In the genomic region with DNA sequence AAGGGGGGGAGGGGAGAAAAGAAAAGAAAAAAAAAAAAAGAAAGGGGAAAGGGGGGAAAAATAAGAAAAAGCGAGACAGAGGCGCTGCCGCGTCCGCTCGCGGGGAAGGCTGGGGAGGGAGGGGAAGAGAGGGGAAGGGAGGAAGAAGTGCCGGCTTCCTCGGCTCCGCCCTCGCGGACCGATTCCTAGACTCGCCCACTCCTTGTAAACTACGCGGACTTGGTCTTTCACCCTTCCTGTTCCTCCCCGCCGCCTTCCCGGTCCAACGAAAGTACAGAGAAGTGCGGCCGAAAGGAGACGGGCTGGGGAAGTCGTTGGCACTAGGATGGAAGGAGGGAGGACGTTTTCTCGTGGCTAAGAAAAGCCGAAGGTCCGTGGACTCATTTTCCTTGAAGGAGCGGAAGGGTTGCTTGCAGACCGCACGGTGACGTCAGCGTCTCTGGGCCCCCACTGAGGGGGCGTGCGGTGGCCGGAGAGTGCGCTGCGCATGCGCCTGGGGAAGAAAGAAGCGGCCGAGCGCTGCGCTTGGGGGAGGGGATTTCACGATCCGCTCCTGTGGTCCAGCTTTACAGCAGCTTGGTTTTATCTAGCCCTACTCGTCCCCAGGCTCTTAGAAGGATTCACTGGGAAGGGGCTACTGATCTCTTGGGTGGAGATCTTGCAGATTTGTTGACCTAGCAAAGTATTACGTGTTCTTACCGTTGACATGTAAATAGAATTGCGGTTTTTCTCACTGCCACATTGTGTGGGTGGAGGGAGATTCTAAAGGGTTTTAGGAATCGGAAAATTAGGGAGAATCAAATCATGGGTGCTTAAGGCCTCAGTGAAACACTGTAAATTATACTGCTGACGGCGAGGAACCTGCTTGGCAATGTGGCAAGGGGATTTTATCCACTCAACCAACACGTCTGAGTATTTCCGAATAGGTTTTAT, we compare ENCODE assay signal across 1 cellular context.
TF ChIP-seq lines count a peak whose summit lies in the region.

A gene with protein sequence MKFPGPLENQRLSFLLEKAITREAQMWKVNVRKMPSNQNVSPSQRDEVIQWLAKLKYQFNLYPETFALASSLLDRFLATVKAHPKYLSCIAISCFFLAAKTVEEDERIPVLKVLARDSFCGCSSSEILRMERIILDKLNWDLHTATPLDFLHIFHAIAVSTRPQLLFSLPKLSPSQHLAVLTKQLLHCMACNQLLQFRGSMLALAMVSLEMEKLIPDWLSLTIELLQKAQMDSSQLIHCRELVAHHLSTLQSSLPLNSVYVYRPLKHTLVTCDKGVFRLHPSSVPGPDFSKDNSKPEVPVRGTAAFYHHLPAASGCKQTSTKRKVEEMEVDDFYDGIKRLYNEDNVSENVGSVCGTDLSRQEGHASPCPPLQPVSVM (minus strand): TSS at position 121 of the 933 bp plus-strand sequence. CDS start 9,627 bp downstream, outside the sequence.

TF ChIP-seq in HepG2, 621 proteins besides CTCF, POLR2A, EP300 and RAD21 (continued from another document and continues in another):
- TF ChIP-seq, protein P1, sequence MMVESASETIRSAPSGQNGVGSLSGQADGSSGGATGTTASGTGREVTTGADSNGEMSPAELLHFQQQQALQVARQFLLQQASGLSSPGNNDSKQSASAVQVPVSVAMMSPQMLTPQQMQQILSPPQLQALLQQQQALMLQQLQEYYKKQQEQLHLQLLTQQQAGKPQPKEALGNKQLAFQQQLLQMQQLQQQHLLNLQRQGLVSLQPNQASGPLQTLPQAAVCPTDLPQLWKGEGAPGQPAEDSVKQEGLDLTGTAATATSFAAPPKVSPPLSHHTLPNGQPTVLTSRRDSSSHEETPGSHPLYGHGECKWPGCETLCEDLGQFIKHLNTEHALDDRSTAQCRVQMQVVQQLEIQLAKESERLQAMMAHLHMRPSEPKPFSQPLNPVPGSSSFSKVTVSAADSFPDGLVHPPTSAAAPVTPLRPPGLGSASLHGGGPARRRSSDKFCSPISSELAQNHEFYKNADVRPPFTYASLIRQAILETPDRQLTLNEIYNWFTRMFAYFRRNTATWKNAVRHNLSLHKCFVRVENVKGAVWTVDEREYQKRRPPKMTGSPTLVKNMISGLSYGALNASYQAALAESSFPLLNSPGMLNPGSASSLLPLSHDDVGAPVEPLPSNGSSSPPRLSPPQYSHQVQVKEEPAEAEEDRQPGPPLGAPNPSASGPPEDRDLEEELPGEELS (CRISPR knock-in tag; IDR thresholded peaks at IDR 0.05), result peak; percentile 83
- TF ChIP-seq, protein P2, sequence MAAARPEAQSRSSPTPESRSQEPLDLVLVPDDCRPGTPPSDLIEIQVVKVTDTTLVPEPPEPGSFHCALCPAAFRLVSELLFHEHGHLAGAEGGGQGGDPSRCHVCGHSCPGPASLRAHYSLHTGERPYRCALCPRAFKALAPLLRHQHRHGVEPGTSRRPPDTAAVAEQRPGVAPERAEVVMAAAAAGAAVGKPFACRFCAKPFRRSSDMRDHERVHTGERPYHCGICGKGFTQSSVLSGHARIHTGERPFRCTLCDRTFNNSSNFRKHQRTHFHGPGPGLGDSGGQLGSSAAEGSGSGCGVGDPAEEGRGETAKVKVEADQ (CRISPR knock-in tag; IDR thresholded peaks at IDR 0.05; ENCODE audit: borderline replicate concordance), result peak; percentile 63; the same call in 1 of the 2 replicates
- TF ChIP-seq ZNF83 (CRISPR knock-in tag; IDR thresholded peaks at IDR 0.05; ENCODE audit: borderline replicate concordance) (no peak; the same call in 1 of the 2 replicates), WIZ (CRISPR knock-in tag; IDR thresholded peaks at IDR 0.05) (no peak), ZNF12 (CRISPR knock-in tag; IDR thresholded peaks at IDR 0.05) (peak; percentile 30; the same call in 1 of the 2 replicates), ZNF841 (CRISPR knock-in tag; IDR thresholded peaks at IDR 0.05; ENCODE audit: borderline replicate concordance) (no peak), CCDC6 (CRISPR knock-in tag; IDR thresholded peaks at IDR 0.05) (peak; percentile 78), ZNF563 (CRISPR knock-in tag; IDR thresholded peaks at IDR 0.05) (peak; percentile 73; the same call in 1 of the 2 replicates), ZNF816 (CRISPR knock-in tag; IDR thresholded peaks at IDR 0.05; ENCODE audit: borderline replicate concordance) (0 out of 2 replicates have a peak, but pooled peaks have one; percentile 56), GATA4 (IDR thresholded peaks at IDR 0.05; ENCODE audit: borderline replicate concordance, low read depth) (no peak; the same call in 1 of the 2 replicates), ZNF570 (CRISPR knock-in tag; IDR thresholded peaks at IDR 0.05; ENCODE audit: borderline replicate concordance) (no peak), REPIN1 (CRISPR knock-in tag; IDR thresholded peaks at IDR 0.05; ENCODE audit: borderline replicate concordance, low read depth) (peak; percentile 95), ZNF34 (CRISPR knock-in tag; IDR thresholded peaks at IDR 0.05; ENCODE audit: borderline replicate concordance) (no peak), ZFX (CRISPR knock-in tag; IDR thresholded peaks at IDR 0.05; ENCODE audit: low read depth) (no peak), TCF7 (IDR thresholded peaks at IDR 0.05; ENCODE audit: low read depth) (no peak), ZNF225 (CRISPR knock-in tag; IDR thresholded peaks at IDR 0.05) (peak; percentile 56; the same call in 1 of the 2 replicates), ZNF891 (CRISPR knock-in tag; IDR thresholded peaks at IDR 0.05) (peak; percentile 86), ZFYVE20 (CRISPR knock-in tag; IDR thresholded peaks at IDR 0.05; ENCODE audit: borderline replicate concordance, low read depth) (no peak), SP4 (CRISPR knock-in tag; IDR thresholded peaks at IDR 0.05) (peak; percentile 99), FOXA1 (IDR thresholded peaks at IDR 0.05) (no peak), FOXA1 (CRISPR knock-in tag; IDR thresholded peaks at IDR 0.05) (peak; percentile 71), ZNF17 (CRISPR knock-in tag; IDR thresholded peaks at IDR 0.05) (no peak), CAMTA2 (CRISPR knock-in tag; IDR thresholded peaks at IDR 0.05; ENCODE audit: borderline replicate concordance) (peak; percentile 89), GABPB1 (CRISPR knock-in tag; IDR thresholded peaks at IDR 0.05) (peak; percentile 85; the same call in 1 of the 2 replicates), YEATS4 (CRISPR knock-in tag; IDR thresholded peaks at IDR 0.05; ENCODE audit: borderline replicate concordance) (peak; percentile 98), NFKBIZ (CRISPR knock-in tag; IDR thresholded peaks at IDR 0.05) (peak; percentile 56), MED1 (CRISPR knock-in tag; IDR thresholded peaks at IDR 0.05) (peak; percentile 74), STAG1 (CRISPR knock-in tag; IDR thresholded peaks at IDR 0.05) (no peak), MTF2 (CRISPR knock-in tag; IDR thresholded peaks at IDR 0.05; ENCODE audit: borderline replicate concordance) (no peak), SAFB2 (CRISPR knock-in tag; IDR thresholded peaks at IDR 0.05; ENCODE audit: borderline replicate concordance, low read depth) (peak; percentile 84; the same call in 1 of the 2 replicates), ZNF562 (CRISPR knock-in tag; IDR thresholded peaks at IDR 0.05; ENCODE audit: borderline replicate concordance) (no peak)
- TF ChIP-seq, protein P3, sequence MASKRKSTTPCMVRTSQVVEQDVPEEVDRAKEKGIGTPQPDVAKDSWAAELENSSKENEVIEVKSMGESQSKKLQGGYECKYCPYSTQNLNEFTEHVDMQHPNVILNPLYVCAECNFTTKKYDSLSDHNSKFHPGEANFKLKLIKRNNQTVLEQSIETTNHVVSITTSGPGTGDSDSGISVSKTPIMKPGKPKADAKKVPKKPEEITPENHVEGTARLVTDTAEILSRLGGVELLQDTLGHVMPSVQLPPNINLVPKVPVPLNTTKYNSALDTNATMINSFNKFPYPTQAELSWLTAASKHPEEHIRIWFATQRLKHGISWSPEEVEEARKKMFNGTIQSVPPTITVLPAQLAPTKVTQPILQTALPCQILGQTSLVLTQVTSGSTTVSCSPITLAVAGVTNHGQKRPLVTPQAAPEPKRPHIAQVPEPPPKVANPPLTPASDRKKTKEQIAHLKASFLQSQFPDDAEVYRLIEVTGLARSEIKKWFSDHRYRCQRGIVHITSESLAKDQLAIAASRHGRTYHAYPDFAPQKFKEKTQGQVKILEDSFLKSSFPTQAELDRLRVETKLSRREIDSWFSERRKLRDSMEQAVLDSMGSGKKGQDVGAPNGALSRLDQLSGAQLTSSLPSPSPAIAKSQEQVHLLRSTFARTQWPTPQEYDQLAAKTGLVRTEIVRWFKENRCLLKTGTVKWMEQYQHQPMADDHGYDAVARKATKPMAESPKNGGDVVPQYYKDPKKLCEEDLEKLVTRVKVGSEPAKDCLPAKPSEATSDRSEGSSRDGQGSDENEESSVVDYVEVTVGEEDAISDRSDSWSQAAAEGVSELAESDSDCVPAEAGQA (IDR thresholded peaks at IDR 0.05; ENCODE audit: low read depth), result 0 out of 2 replicates have a peak, but pooled peaks have one; percentile 20
- TF ChIP-seq, protein P3 (CRISPR knock-in tag; IDR thresholded peaks at IDR 0.05; ENCODE audit: borderline replicate concordance), result no peak
- TF ChIP-seq, protein P4, sequence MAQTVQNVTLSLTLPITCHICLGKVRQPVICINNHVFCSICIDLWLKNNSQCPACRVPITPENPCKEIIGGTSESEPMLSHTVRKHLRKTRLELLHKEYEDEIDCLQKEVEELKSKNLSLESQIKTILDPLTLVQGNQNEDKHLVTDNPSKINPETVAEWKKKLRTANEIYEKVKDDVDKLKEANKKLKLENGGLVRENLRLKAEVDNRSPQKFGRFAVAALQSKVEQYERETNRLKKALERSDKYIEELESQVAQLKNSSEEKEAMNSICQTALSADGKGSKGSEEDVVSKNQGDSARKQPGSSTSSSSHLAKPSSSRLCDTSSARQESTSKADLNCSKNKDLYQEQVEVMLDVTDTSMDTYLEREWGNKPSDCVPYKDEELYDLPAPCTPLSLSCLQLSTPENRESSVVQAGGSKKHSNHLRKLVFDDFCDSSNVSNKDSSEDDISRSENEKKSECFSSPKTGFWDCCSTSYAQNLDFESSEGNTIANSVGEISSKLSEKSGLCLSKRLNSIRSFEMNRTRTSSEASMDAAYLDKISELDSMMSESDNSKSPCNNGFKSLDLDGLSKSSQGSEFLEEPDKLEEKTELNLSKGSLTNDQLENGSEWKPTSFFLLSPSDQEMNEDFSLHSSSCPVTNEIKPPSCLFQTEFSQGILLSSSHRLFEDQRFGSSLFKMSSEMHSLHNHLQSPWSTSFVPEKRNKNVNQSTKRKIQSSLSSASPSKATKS (CRISPR knock-in tag; IDR thresholded peaks at IDR 0.05), result 0 out of 2 replicates have a peak, but pooled peaks have one; percentile 58
- TF ChIP-seq, protein P5, sequence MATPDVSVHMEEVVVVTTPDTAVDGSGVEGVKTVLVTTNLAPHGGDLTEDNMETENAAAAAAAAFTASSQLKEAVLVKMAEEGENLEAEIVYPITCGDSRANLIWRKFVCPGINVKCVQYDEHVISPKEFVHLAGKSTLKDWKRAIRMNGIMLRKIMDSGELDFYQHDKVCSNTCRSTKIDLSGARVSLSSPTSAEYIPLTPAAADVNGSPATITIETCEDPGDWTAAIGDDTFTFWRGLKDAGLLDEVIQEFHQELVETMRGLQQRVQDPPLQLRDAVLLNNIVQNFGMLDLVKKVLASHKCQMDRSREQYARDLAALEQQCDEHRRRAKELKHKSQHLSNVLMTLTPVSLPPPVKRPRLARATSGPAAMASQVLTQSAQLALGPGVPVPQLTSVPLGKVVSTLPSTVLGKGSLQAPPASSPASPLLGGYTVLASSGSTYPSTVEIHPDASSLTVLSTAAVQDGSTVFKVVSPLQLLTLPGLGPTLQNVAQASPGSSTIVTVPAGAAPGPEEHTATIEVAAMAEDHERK (CRISPR knock-in tag; IDR thresholded peaks at IDR 0.05; ENCODE audit: low read depth), result peak; percentile 58
- TF ChIP-seq, protein P6, sequence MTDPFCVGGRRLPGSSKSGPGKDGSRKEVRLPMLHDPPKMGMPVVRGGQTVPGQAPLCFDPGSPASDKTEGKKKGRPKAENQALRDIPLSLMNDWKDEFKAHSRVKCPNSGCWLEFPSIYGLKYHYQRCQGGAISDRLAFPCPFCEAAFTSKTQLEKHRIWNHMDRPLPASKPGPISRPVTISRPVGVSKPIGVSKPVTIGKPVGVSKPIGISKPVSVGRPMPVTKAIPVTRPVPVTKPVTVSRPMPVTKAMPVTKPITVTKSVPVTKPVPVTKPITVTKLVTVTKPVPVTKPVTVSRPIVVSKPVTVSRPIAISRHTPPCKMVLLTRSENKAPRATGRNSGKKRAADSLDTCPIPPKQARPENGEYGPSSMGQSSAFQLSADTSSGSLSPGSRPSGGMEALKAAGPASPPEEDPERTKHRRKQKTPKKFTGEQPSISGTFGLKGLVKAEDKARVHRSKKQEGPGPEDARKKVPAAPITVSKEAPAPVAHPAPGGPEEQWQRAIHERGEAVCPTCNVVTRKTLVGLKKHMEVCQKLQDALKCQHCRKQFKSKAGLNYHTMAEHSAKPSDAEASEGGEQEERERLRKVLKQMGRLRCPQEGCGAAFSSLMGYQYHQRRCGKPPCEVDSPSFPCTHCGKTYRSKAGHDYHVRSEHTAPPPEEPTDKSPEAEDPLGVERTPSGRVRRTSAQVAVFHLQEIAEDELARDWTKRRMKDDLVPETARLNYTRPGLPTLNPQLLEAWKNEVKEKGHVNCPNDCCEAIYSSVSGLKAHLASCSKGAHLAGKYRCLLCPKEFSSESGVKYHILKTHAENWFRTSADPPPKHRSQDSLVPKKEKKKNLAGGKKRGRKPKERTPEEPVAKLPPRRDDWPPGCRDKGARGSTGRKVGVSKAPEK (CRISPR knock-in tag; IDR thresholded peaks at IDR 0.05; ENCODE audit: borderline replicate concordance), result peak; percentile 81; the same call in 1 of the 2 replicates
- TF ChIP-seq, protein P7, sequence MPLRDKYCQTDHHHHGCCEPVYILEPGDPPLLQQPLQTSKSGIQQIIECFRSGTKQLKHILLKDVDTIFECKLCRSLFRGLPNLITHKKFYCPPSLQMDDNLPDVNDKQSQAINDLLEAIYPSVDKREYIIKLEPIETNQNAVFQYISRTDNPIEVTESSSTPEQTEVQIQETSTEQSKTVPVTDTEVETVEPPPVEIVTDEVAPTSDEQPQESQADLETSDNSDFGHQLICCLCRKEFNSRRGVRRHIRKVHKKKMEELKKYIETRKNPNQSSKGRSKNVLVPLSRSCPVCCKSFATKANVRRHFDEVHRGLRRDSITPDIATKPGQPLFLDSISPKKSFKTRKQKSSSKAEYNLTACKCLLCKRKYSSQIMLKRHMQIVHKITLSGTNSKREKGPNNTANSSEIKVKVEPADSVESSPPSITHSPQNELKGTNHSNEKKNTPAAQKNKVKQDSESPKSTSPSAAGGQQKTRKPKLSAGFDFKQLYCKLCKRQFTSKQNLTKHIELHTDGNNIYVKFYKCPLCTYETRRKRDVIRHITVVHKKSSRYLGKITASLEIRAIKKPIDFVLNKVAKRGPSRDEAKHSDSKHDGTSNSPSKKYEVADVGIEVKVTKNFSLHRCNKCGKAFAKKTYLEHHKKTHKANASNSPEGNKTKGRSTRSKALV (CRISPR knock-in tag; IDR thresholded peaks at IDR 0.05), result no peak
